Comparison of ENCODE assay signal across 9 cellular contexts in genomic region chr15:77071338-77072223, GRCh38. TPM values are rescaled to one million over a fixed set of nuclear protein-coding genes. Genes with fewer than 3 reads are reported as not detected.
DNase-seq lines count a peak whose midpoint lies in the region; ATAC-seq and TF ChIP-seq lines count a peak whose summit lies in the region.
"Had no signal": no experiment of that assay in that cellular context is flagged by ENCODE, and none has a peak within 500 bp of the region (broad histone marks: within the 10 kb centered on the region; RNA-seq: fewer than 3 reads in every experiment).

No MANE protein-coding gene starts in this region.

- peaks cover 15 to 34% of the 10 kb centered on the region in 2 experiments for H3K79me1 ChIP-seq in IMR-90 (ENCODE audit: low read depth in 1 of 2, low read length in 2 of 2)

- H4K5ac ChIP-seq in IMR-90 (ENCODE audit: low read depth, low read length) = peak overlapping the region; percentile 46; the same call in 1 of the 2 replicates

- H3K9me3 ChIP-seq in IMR-90 (ENCODE audit: control insufficient read depth, insufficient read depth, low read length) (no peaks in the 10 kb centered on the region), body of pancreas (no peaks in the 10 kb centered on the region), A673 (ENCODE audit: low read depth, low read length, poor library complexity, severe bottlenecking) (no peaks in the 10 kb centered on the region)

- 0 out of 2 replicates have a peak, but pooled peaks cover 2% of the 10 kb centered on the region for H3K36me3 ChIP-seq in IMR-90 (ENCODE audit: control insufficient read depth, insufficient read depth, low read length)
- no peaks in the 10 kb centered on the region for H3K36me3 ChIP-seq in body of pancreas (replicated peaks in 1 of 2; ENCODE audit: insufficient read depth in 1 of 2, low read depth in 2 of 2)
- H3K36me3 ChIP-seq in A673 (ENCODE audit: insufficient read depth, low read length, poor library complexity, severe bottlenecking) = no peaks in the 10 kb centered on the region
- H3K36me3 ChIP-seq: brain microvascular endothelial cell had no signal

- no peak overlapping the region for H3K18ac ChIP-seq in IMR-90 (ENCODE audit: low read depth, low read length)

- H2AK9ac ChIP-seq in IMR-90 (replicated peaks; ENCODE audit: low read depth, low read length, poor library complexity) = no peak overlapping the region

- peak overlapping the region; percentile 90 for H2AFZ ChIP-seq in IMR-90 (replicated peaks; ENCODE audit: low read length, poor library complexity)

- H3K27ac Mint-ChIP-seq in natural killer cell treated with Interleukin-12 subunit alpha and Interleukin-12 subunit beta and Interleukin-15 and Interleukin-18, amount 100 ng/mL, for 72 hours = peak overlapping the region; percentile 8 to 83

- H3K27me3 Mint-ChIP-seq in natural killer cell treated with Interleukin-12 subunit alpha and Interleukin-12 subunit beta and Interleukin-15 and Interleukin-18, amount 100 ng/mL, for 72 hours = peaks cover 0 to 3% of the 10 kb centered on the region in 2 donors

- no TSS peak for BruUV-seq in IMR-90 (replicated peaks; lab: Mats Ljungman, UMichigan)
- no TSS peak for BruUV-seq in A673 (replicated peaks; lab: Mats Ljungman, UMichigan)

- DNase-seq in AG09309 (ENCODE audit: low read depth) (no peak), IMR-90 (no peak), body of pancreas (no peak), foreskin melanocyte (no peak), A673 (ENCODE audit: low spot score) (no peak)
- DNase-seq in natural killer cell treated with Interleukin-12 subunit alpha and Interleukin-12 subunit beta and Interleukin-15 and Interleukin-18, amount 100 ng/mL, for 72 hours (ENCODE audit: low spot score) = no peak

- TF ChIP-seq POLR2A in IMR-90 (IDR thresholded peaks at IDR 0.05; ENCODE audit: low read depth, low read length) (no peak), body of pancreas (IDR thresholded peaks at IDR 0.05) (no peak)

- in situ Hi-C loops in IMR-90 (cut with MboI; ENCODE audit: low sequenced_read_pairs) = no loop called here

- peak overlapping the region; percentile 36; the same call in 1 of the 2 replicates for H3K56ac ChIP-seq in IMR-90 (ENCODE audit: extremely low read depth, insufficient read depth, low read length)

- H3K4ac ChIP-seq in IMR-90 (ENCODE audit: low read depth, low read length) = peak overlapping the region; percentile 60; the same call in 1 of the 2 replicates

- H3K4me2 ChIP-seq in IMR-90 (ENCODE audit: low read depth, low read length) = no peak overlapping the region

- H2BK15ac ChIP-seq in IMR-90 (ENCODE audit: low read depth, low read length) = 0 out of 3 replicates have a peak overlapping the region, but pooled peaks have one; percentile 29

- H3K4me1 ChIP-seq in IMR-90 (ENCODE audit: control insufficient read depth, insufficient read depth, low read length) (peaks cover 7% of the 10 kb centered on the region), body of pancreas (peaks cover 36% of the 10 kb centered on the region), A673 (ENCODE audit: insufficient read depth, low read length, poor library complexity, severe bottlenecking) (peaks cover 16% of the 10 kb centered on the region)

- ATAC-seq in IMR-90 (ENCODE audit: low read depth) (no peak), body of pancreas (no peak), GM21390 (IDR thresholded peaks at IDR 0.05; ENCODE audit: unreplicated experiment) (no peak), HG03135 (IDR thresholded peaks at IDR 0.05; ENCODE audit: unreplicated experiment) (no peak)
- ATAC-seq in natural killer cell treated with Interleukin-12 subunit alpha and Interleukin-12 subunit beta and Interleukin-15 and Interleukin-18, amount 100 ng/mL, for 72 hours = no peak

- peak overlapping the region; percentile 69 for H2BK20ac ChIP-seq in IMR-90 (ENCODE audit: low read depth, low read length)

- no peak overlapping the region for H3K9ac ChIP-seq in IMR-90 (ENCODE audit: low read depth, low read length)

- H3K27me3 ChIP-seq in IMR-90 (ENCODE audit: control insufficient read depth, insufficient read depth, low read length) (peaks cover 5% of the 10 kb centered on the region), body of pancreas (no peaks in the 10 kb centered on the region), A673 (replicated peaks; ENCODE audit: insufficient read depth, low read depth, low read length, poor library complexity) (no peaks in the 10 kb centered on the region)
- H3K27me3 ChIP-seq: brain microvascular endothelial cell had no signal

- TF ChIP-seq RAD21 in IMR-90 (IDR thresholded peaks at IDR 0.05; ENCODE audit: low read length) = no peak

- H3K4me3 ChIP-seq in AG09309 (ENCODE audit: control insufficient read depth, low read depth, low read length) (0 out of 2 replicates have a peak overlapping the region, but pooled peaks have one; percentile 76), IMR-90 (ENCODE audit: insufficient read depth, low read depth, low read length) (no peak overlapping the region), body of pancreas (no peak overlapping the region), A673 (ENCODE audit: low read depth, low read length, poor library complexity, severe bottlenecking) (no peak overlapping the region)

- peaks cover 33 to 42% of the 10 kb centered on the region in 2 donors for H3K4me1 Mint-ChIP-seq in natural killer cell treated with Interleukin-12 subunit alpha and Interleukin-12 subunit beta and Interleukin-15 and Interleukin-18, amount 100 ng/mL, for 72 hours (ENCODE audit: low read depth in 2 of 2)

- no peak overlapping the region for H2AK5ac ChIP-seq in IMR-90 (ENCODE audit: low read depth, low read length)

- no peaks in the 10 kb centered on the region for H3K36me3 Mint-ChIP-seq in natural killer cell treated with Interleukin-12 subunit alpha and Interleukin-12 subunit beta and Interleukin-15 and Interleukin-18, amount 100 ng/mL, for 72 hours

- H3K23ac ChIP-seq in IMR-90 (ENCODE audit: low read depth, low read length) = no peak overlapping the region

- H3K14ac ChIP-seq in IMR-90 (replicated peaks; ENCODE audit: low read depth, low read length) = no peak overlapping the region; the same call in 1 of the 2 replicates

- CTCF ChIA-PET in IMR-90 (lab: Yijun Ruan, JAX) (interaction anchor here (1.0 kb wide), 1 partner anchor 11 kb away, joined by 3 read pairs; no protein-coding TSS in a partner anchor), A673 (lab: Charles Lee) (no interaction called here)

- no peaks in the 10 kb centered on the region for H3K9me3 Mint-ChIP-seq in natural killer cell treated with Interleukin-12 subunit alpha and Interleukin-12 subunit beta and Interleukin-15 and Interleukin-18, amount 100 ng/mL, for 72 hours

- dilution Hi-C loops in IMR-90 (cut with HindIII; ENCODE audit: low sequenced_read_pairs, unreplicated experiment) = no loop called here

- no peak overlapping the region for H2BK5ac ChIP-seq in IMR-90 (ENCODE audit: low read depth, low read length, poor library complexity, severe bottlenecking)

- POLR2A ChIA-PET in IMR-90 (lab: Charles Lee; ENCODE audit: unreplicated experiment) = no interaction called here
- POLR2A ChIA-PET in A673 (lab: Charles Lee; ENCODE audit: low non-redundant PET) = interaction anchor here (0.6 kb wide), 1 partner anchor 27 kb away, joined by 3 read pairs; no protein-coding TSS in a partner anchor

- H3K4me3 Mint-ChIP-seq in natural killer cell treated with Interleukin-12 subunit alpha and Interleukin-12 subunit beta and Interleukin-15 and Interleukin-18, amount 100 ng/mL, for 72 hours = peak overlapping the region; percentile 74

- 0 out of 2 replicates have a peak overlapping the region, but pooled peaks have one; percentile 13 for H2BK120ac ChIP-seq in IMR-90 (ENCODE audit: low read depth, low read length)

- H3K27ac ChIP-seq in IMR-90 (ENCODE audit: insufficient read depth, low read length) = no peak overlapping the region
- peak overlapping the region in 3 of 4 donors; percentile 84 to 93 (median 92) for H3K27ac ChIP-seq in body of pancreas
- H3K27ac ChIP-seq in A673 (ENCODE audit: low read depth, low read length, poor library complexity, severe bottlenecking) = no peak overlapping the region

- H3K9me1 ChIP-seq in IMR-90 (ENCODE audit: insufficient read depth, low read length) = peaks cover 6% of the 10 kb centered on the region

- intact Hi-C loops in IMR-90 (cut with micrococcal nuclease) (no loop called here), body of pancreas (cut with DNase I) (no loop called here), A673 (cut with micrococcal nuclease; ENCODE audit: unreplicated experiment) (no loop called here)

- no peak overlapping the region for H4K91ac ChIP-seq in IMR-90 (ENCODE audit: insufficient read depth, low read depth, low read length)

- WGBS in IMR-90 (ENCODE audit: extremely low coverage in 2 of 2, insufficient read length in 1 of 2), 2 experiments = 100% methylated on average over 4 of the region's 15 CpGs; no CpG with 5 or more reads in 1 of the 2 experiments
- 69 to 78% methylated on average over 15 of the region's 15 CpGs for WGBS in body of pancreas, 2 donors

- H4K20me1 ChIP-seq in IMR-90 (ENCODE audit: insufficient read depth, low read length) = peaks cover 32% of the 10 kb centered on the region

- no peak for TF ChIP-seq CTCF in AG09309 (IDR thresholded peaks at IDR 0.05; ENCODE audit: control insufficient read depth, insufficient read depth, low read depth, low read length, missing control alignments)
- TF ChIP-seq CTCF in IMR-90 (conservative IDR thresholded peaks at IDR 0.05; ENCODE audit: low read depth, low read length) = no peak
- no peak for TF ChIP-seq CTCF in body of pancreas (IDR thresholded peaks at IDR 0.05)
- TF ChIP-seq CTCF in A673 (conservative IDR thresholded peaks at IDR 0.05; ENCODE audit: low read depth, low read length) = no peak

- peak overlapping the region; percentile 67 to 95 for H4K8ac ChIP-seq in IMR-90 (ENCODE audit: low read depth in 2 of 2, low read length in 2 of 2)

TF ChIP-seq in IMR-90, 13 proteins besides CTCF, POLR2A, EP300 and RAD21:
- no peak for TF ChIP-seq CEBPB (IDR thresholded peaks at IDR 0.05; ENCODE audit: low read depth, low read length)
- no peak for TF ChIP-seq BHLHE40 (IDR thresholded peaks at IDR 0.05; ENCODE audit: low read depth, low read length)
- no peak for TF ChIP-seq MAZ (IDR thresholded peaks at IDR 0.05; ENCODE audit: borderline replicate concordance, low read depth, low read length)

RNA-seq across cellular contexts. Expression of gene TSPAN3, which starts 0.7 kb away (rescaled TPM):
- total RNA-seq in IMR-90 (2012; rRNA removed) (255 and 295 TPM in 2 replicates), body of pancreas (100 to 1,000 TPM in 1 of 2 donors, 10 to 100 TPM in 1; 99.1 to 118 TPM), A673 (2021) (219 and 224 TPM in 2 replicates)
- 221 and 270 TPM in 2 replicates for polyA plus RNA-seq in IMR-90 (2012; rRNA removed)
- 200 and 257 TPM in 2 replicates for polyA plus RNA-seq in IMR-90 (2012; cell fraction: cytosol; rRNA removed)
- 60.8 and 158 TPM in 2 replicates for polyA plus RNA-seq in IMR-90 (2012; cell fraction: nucleus; rRNA removed; ENCODE audit: low replicate concordance)
- total RNA-seq in natural killer cell treated with Interleukin-12 subunit alpha and Interleukin-12 subunit beta and Interleukin-15 and Interleukin-18, amount 100 ng/mL, for 72 hours = 10 to 100 TPM; 49.3 to 54.9 TPM

Comparison
In these comparisons a context has a peak if more than half of its experiments do, and no peak if none do; other contexts are left out.
1. H3K27ac ChIP-seq: peak in body of pancreas (3 of 4); none in IMR-90 (single experiment) and A673 (single experiment).